ENCODE assay signal across 21 cellular contexts in the genomic region with DNA sequence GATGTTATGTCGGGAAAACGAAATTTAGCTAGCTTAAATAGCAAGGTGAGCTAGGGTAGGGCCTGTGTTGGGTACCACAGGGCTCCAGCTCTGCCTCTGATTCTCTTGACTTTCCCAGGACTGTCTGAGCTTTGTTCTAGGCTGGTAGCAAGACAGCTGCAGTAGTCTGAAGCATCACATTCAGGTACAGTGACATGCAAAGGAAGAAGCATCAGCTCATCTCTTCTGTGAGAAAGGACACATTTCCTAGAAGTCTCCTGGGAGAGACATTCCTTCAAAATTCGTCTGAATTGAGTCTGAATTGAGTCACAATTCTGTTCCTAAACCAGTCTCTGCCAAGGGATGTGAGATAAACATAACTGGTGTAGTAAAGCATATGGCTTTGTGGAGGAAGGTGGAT. TPM values are rescaled to one million over a fixed set of nuclear protein-coding genes. Genes with fewer than 3 reads are reported as not detected.
DNase-seq lines count a peak whose midpoint lies in the region; ATAC-seq lines count a peak whose summit lies in the region.
"Had no signal": no experiment of that assay in that cellular context is flagged by ENCODE, and none has a peak within 500 bp of the region (broad histone marks: within the 10 kb centered on the region; RNA-seq: fewer than 3 reads in every experiment).

No MANE protein-coding gene starts in this region.

- H3K27me3 Mint-ChIP-seq in T-helper 2 cell treated with Interferon-gamma antibody and Interleukin-4, amounts not matched to agents 5 μg/mL and 100 μg/mL, for 36 hours (ENCODE audit: low read depth) = no peaks in the 10 kb centered on the region
- H3K27me3 Mint-ChIP-seq: activated naive CD4-positive, alpha-beta T cell treated with anti-CD3 and anti-CD28 coated beads, Interleukin-2, amount 50 U/mL, for 24 hours; brain; stimulated activated naive B cell treated with anti-CD40 and anti-IgM and Interleukin-4, amounts not matched to agents 10 μg/mL and 1 μg/mL and 100 μg/mL, for 72 hours had no signal

- no peak overlapping the region for H3K4me3 ChIP-seq in SK-N-MC
- H3K4me3 ChIP-seq: A549, mucosa of descending colon, upper lobe of left lung had no signal

- no peak overlapping the region for H3K9ac ChIP-seq in SK-N-MC (ENCODE audit: insufficient read length)

- no peaks in the 10 kb centered on the region for H3K36me3 Mint-ChIP-seq in T-helper 2 cell treated with Interferon-gamma antibody and Interleukin-4, amounts not matched to agents 5 μg/mL and 100 μg/mL, for 36 hours (ENCODE audit: low read depth)
- H3K36me3 Mint-ChIP-seq: activated naive CD4-positive, alpha-beta T cell treated with anti-CD3 and anti-CD28 coated beads, Interleukin-2, amount 50 U/mL, for 24 hours; brain; CD8-positive, alpha-beta T cell; stimulated activated naive B cell treated with anti-CD40 and anti-IgM and Interleukin-4, amounts not matched to agents 10 μg/mL and 1 μg/mL and 100 μg/mL, for 72 hours had no signal

- H3K9me3 Mint-ChIP-seq in T-helper 2 cell treated with Interferon-gamma antibody and Interleukin-4, amounts not matched to agents 5 μg/mL and 100 μg/mL, for 36 hours = no peaks in the 10 kb centered on the region
- H3K9me3 Mint-ChIP-seq: activated naive CD4-positive, alpha-beta T cell treated with anti-CD3 and anti-CD28 coated beads, Interleukin-2, amount 50 U/mL, for 24 hours; brain; CD8-positive, alpha-beta T cell; stimulated activated naive B cell treated with anti-CD40 and anti-IgM and Interleukin-4, amounts not matched to agents 10 μg/mL and 1 μg/mL and 100 μg/mL, for 72 hours had no signal

- no peak overlapping the region for H3K4me3 Mint-ChIP-seq in T-helper 2 cell treated with Interferon-gamma antibody and Interleukin-4, amounts not matched to agents 5 μg/mL and 100 μg/mL, for 36 hours
- H3K4me3 Mint-ChIP-seq: activated naive CD4-positive, alpha-beta T cell treated with anti-CD3 and anti-CD28 coated beads, Interleukin-2, amount 50 U/mL, for 24 hours; brain; CD8-positive, alpha-beta T cell; stimulated activated naive B cell treated with anti-CD40 and anti-IgM and Interleukin-4, amounts not matched to agents 10 μg/mL and 1 μg/mL and 100 μg/mL, for 72 hours had no signal

- H3K27ac Mint-ChIP-seq in T-helper 2 cell treated with Interferon-gamma antibody and Interleukin-4, amounts not matched to agents 5 μg/mL and 100 μg/mL, for 36 hours = no peak overlapping the region
- H3K27ac Mint-ChIP-seq: activated naive CD4-positive, alpha-beta T cell treated with anti-CD3 and anti-CD28 coated beads, Interleukin-2, amount 50 U/mL, for 24 hours; brain; CD8-positive, alpha-beta T cell; stimulated activated naive B cell treated with anti-CD40 and anti-IgM and Interleukin-4, amounts not matched to agents 10 μg/mL and 1 μg/mL and 100 μg/mL, for 72 hours had no signal

- peak; percentile 34 for DNase-seq in AG08395 (ENCODE audit: low spot score)
- DNase-seq in SK-N-MC (ENCODE audit: low read depth, low spot score) = no peak
- no peak for DNase-seq in T-helper 2 cell treated with Interferon-gamma antibody and Interleukin-4, amounts not matched to agents 5 μg/mL and 100 μg/mL, for 36 hours (ENCODE audit: low spot score)
- no peak for DNase-seq in HUDEP-2 (lab: John Stamatoyannopoulos, UW; ENCODE audit: unreplicated experiment in 76 of 76)
- no peak for DNase-seq in cerebellum (ENCODE audit: low spot score)
- DNase-seq in amniotic stem cell (lab: John Stamatoyannopoulos, UW) = no peak
- DNase-seq: activated CD4-positive, alpha-beta T cell treated with anti-CD3 and anti-CD28 coated beads, Interleukin-2, amount 50 U/mL, for 4 hours; activated T-cell treated with anti-CD3 and anti-CD28 coated beads, Interleukin-2, amount 50 U/mL, for 1 hour; CD8-positive, alpha-beta T cell; dermis blood vessel endothelial cell; mucosa of descending colon; NCI-H187; NCI-H524; nucleus accumbens; upper lobe of left lung had no signal

- H3K4me1 Mint-ChIP-seq in T-helper 2 cell treated with Interferon-gamma antibody and Interleukin-4, amounts not matched to agents 5 μg/mL and 100 μg/mL, for 36 hours (ENCODE audit: low read depth) = peaks cover 7% of the 10 kb centered on the region
- H3K4me1 Mint-ChIP-seq: activated naive CD4-positive, alpha-beta T cell treated with anti-CD3 and anti-CD28 coated beads, Interleukin-2, amount 50 U/mL, for 24 hours; brain had no signal

- ATAC-seq in GM19023 (IDR thresholded peaks at IDR 0.05; ENCODE audit: unreplicated experiment) (peak; percentile 30), HG02973 (IDR thresholded peaks at IDR 0.05; ENCODE audit: unreplicated experiment) (peak; percentile 27)
- ATAC-seq: CD8-positive, alpha-beta T cell; mucosa of descending colon had no signal

- H3K9me3 ChIP-seq in SK-N-MC (ENCODE audit: low read depth, low read length) = no peaks in the 10 kb centered on the region
- H3K9me3 ChIP-seq: A549, mucosa of descending colon, upper lobe of left lung had no signal

- no peaks in the 10 kb centered on the region for H3K36me3 ChIP-seq in SK-N-MC (ENCODE audit: insufficient read depth, low read length)
- H3K36me3 ChIP-seq: upper lobe of left lung had no signal

- peak overlapping the region; percentile 52; the same call in 1 of the 2 replicates for H3K27ac ChIP-seq in SK-N-MC
- H3K27ac ChIP-seq: A549, upper lobe of left lung had no signal

RNA-seq across cellular contexts. Expression of a gene that starts 8.5 kb away (rescaled TPM):
- total RNA-seq in cerebellum = 48.9 TPM
